ENCODE assay signal across 9 cellular contexts in genomic region chr16:4351880-4352279, GRCh38. TPM values are rescaled to one million over a fixed set of nuclear protein-coding genes. Genes with fewer than 3 reads are reported as not detected.
A peak's percentile ranks its signal among the peaks of the same experiment; 100 is the strongest.
DNase-seq lines count a peak whose midpoint lies in the region; ATAC-seq and TF ChIP-seq lines count a peak whose summit lies in the region.
"Had no signal": no experiment of that assay in that cellular context is flagged by ENCODE, and none has a peak within 500 bp of the region (broad histone marks: within the 10 kb centered on the region; RNA-seq: fewer than 3 reads in every experiment).

No MANE protein-coding gene starts in this region.

- no peaks in the 10 kb centered on the region for H3K9me3 ChIP-seq in CD4-positive, alpha-beta memory T cell (ENCODE audit: control insufficient read depth in 1 of 2, low read length in 2 of 2)

- H4K20me1 ChIP-seq in KMS-11 (ENCODE audit: insufficient read depth) = peaks cover 2% of the 10 kb centered on the region; the same call in 1 of the 2 replicates

- DNase-seq in CD4-positive, alpha-beta memory T cell = peak in 1 of 5 donors; percentile 54
- no peak for DNase-seq in activated naive CD8-positive, alpha-beta T cell treated with anti-CD3 and anti-CD28 coated beads for 36 hours
- DNase-seq in natural killer cell treated with Interleukin-12 subunit alpha and Interleukin-12 subunit beta and Interleukin-15 and Interleukin-18, amount 100 ng/mL, for 72 hours (ENCODE audit: low spot score) = no peak
- DNase-seq in cardiac septum (ENCODE audit: low spot score) = no peak
- no peak for DNase-seq in stimulated activated naive CD4-positive, alpha-beta T cell treated with Interleukin-2 at 50 U/mL for 16 hours (lab: John Stamatoyannopoulos, UW)
- no peak for DNase-seq in activated CD8-positive, alpha-beta memory T cell treated with anti-CD3 and anti-CD28 coated beads, Interleukin-2, amount 50 U/mL, for 4 hours

- H3K79me2 ChIP-seq in KMS-11 (ENCODE audit: insufficient read depth, low read depth) = peaks cover 38% of the 10 kb centered on the region

- intact Hi-C loops in CD4-positive, alpha-beta memory T cell (cut with micrococcal nuclease) = loop anchor here (1.0 to 5.0 kb wide), 7 partner anchors 45 to 605 kb away; partner anchors contain the start of genes DNAJA3, NUDT16L1, SEC14L5 and TFAP4
- intact Hi-C loops in cardiac septum (cut with DNase I) = no loop called here

- peaks cover 16 to 39% (median 22%) of the 10 kb centered on the region in 4 donors for H3K4me1 Mint-ChIP-seq in CD4-positive, alpha-beta memory T cell
- H3K4me1 Mint-ChIP-seq in activated naive CD8-positive, alpha-beta T cell treated with anti-CD3 and anti-CD28 coated beads for 36 hours = peaks cover 17% of the 10 kb centered on the region
- peaks cover 5 to 15% of the 10 kb centered on the region in 2 donors for H3K4me1 Mint-ChIP-seq in natural killer cell treated with Interleukin-12 subunit alpha and Interleukin-12 subunit beta and Interleukin-15 and Interleukin-18, amount 100 ng/mL, for 72 hours (ENCODE audit: low read depth in 2 of 2)

- TF ChIP-seq CTCF in KMS-11 (conservative IDR thresholded peaks at IDR 0.05; ENCODE audit: low read depth, low read length) = no peak

- no peaks in the 10 kb centered on the region for H3K27me3 Mint-ChIP-seq in CD4-positive, alpha-beta memory T cell
- no peaks in the 10 kb centered on the region for H3K27me3 Mint-ChIP-seq in activated naive CD8-positive, alpha-beta T cell treated with anti-CD3 and anti-CD28 coated beads for 36 hours
- no peaks in the 10 kb centered on the region for H3K27me3 Mint-ChIP-seq in natural killer cell treated with Interleukin-12 subunit alpha and Interleukin-12 subunit beta and Interleukin-15 and Interleukin-18, amount 100 ng/mL, for 72 hours
- H3K27me3 Mint-ChIP-seq: activated naive CD8-positive, alpha-beta T cell treated with anti-CD3 and anti-CD28 coated beads, Interleukin-2, amount 10 ng/mL, durations not matched to agents 7 days and 5 days had no signal

- CTCF ChIA-PET in CD4-positive, alpha-beta memory T cell (lab: Charles Lee; ENCODE audit: partially characterized antibody) = interaction anchor here (0.6 to 2.2 kb wide), 3 partner anchors 14 to 51 kb away, joined by 3 to 10 read pairs (median 3); no protein-coding TSS in a partner anchor

- no peaks in the 10 kb centered on the region for H3K27me3 ChIP-seq in CD4-positive, alpha-beta memory T cell (ENCODE audit: insufficient read depth, low read length)
- no peaks in the 10 kb centered on the region for H3K27me3 ChIP-seq in KMS-11 (ENCODE audit: insufficient read depth, low read depth)

- no peak overlapping the region for H3K9ac ChIP-seq in KMS-11

- no peak overlapping the region for H3K4me3 ChIP-seq in CD4-positive, alpha-beta memory T cell (ENCODE audit: low read length in 2 of 2)
- no peak overlapping the region for H3K4me3 ChIP-seq in KMS-11 (IDR thresholded peaks at IDR 0.05; ENCODE audit: insufficient read depth, low read depth, low read length)

- peaks cover 27% of the 10 kb centered on the region for H3K4me1 ChIP-seq in CD4-positive, alpha-beta memory T cell (ENCODE audit: insufficient read depth, low read length)
- peaks cover 32% of the 10 kb centered on the region for H3K4me1 ChIP-seq in KMS-11 (ENCODE audit: low read depth, poor library complexity, severe bottlenecking)

- peaks cover 7 to 34% of the 10 kb centered on the region in 2 donors for H3K36me3 Mint-ChIP-seq in CD4-positive, alpha-beta memory T cell
- H3K36me3 Mint-ChIP-seq in activated naive CD8-positive, alpha-beta T cell treated with anti-CD3 and anti-CD28 coated beads for 36 hours = peaks cover 15% of the 10 kb centered on the region
- no peaks in the 10 kb centered on the region for H3K36me3 Mint-ChIP-seq in natural killer cell treated with Interleukin-12 subunit alpha and Interleukin-12 subunit beta and Interleukin-15 and Interleukin-18, amount 100 ng/mL, for 72 hours

- H3K4me3 Mint-ChIP-seq in CD4-positive, alpha-beta memory T cell = peak overlapping the region in 5 of 8 donors; percentile 93 to 97 (median 94)
- peak overlapping the region; percentile 50 for H3K4me3 Mint-ChIP-seq in activated naive CD8-positive, alpha-beta T cell treated with anti-CD3 and anti-CD28 coated beads for 36 hours
- H3K4me3 Mint-ChIP-seq in natural killer cell treated with Interleukin-12 subunit alpha and Interleukin-12 subunit beta and Interleukin-15 and Interleukin-18, amount 100 ng/mL, for 72 hours = peak overlapping the region; percentile 89

- peak overlapping the region; percentile 56 for H3K4me2 ChIP-seq in KMS-11

- no peak for ATAC-seq in natural killer cell treated with Interleukin-12 subunit alpha and Interleukin-12 subunit beta and Interleukin-15 and Interleukin-18, amount 100 ng/mL, for 72 hours
- ATAC-seq in activated CD4-positive, CD25-positive, alpha-beta regulatory T cell treated with anti-CD3 and anti-CD28 coated beads, Interleukin-2, amount 50 U/mL, for 24 hours = no peak

- peaks cover 13% of the 10 kb centered on the region for H3K36me3 ChIP-seq in CD4-positive, alpha-beta memory T cell (ENCODE audit: insufficient read depth, low read length)
- H3K36me3 ChIP-seq in KMS-11 (ENCODE audit: insufficient read depth) = no peaks in the 10 kb centered on the region

- peak overlapping the region; percentile 79 for H3K27ac ChIP-seq in CD4-positive, alpha-beta memory T cell (ENCODE audit: low read depth, low read length)
- H3K27ac ChIP-seq in KMS-11 = peak overlapping the region; percentile 36; the same call in 1 of the 2 replicates

- POLR2A ChIA-PET in CD4-positive, alpha-beta memory T cell (lab: Charles Lee; ENCODE audit: partially characterized antibody) = interaction anchor here (0.6 to 4.1 kb wide), 5 partner anchors 23 to 229 kb away, joined by 3 to 20 read pairs (median 4); partner anchors contain the start of genes CORO7 and TFAP4

- peaks cover 0 to 4% (median 0%) of the 10 kb centered on the region in 8 donors for H3K9me3 Mint-ChIP-seq in CD4-positive, alpha-beta memory T cell
- no peaks in the 10 kb centered on the region for H3K9me3 Mint-ChIP-seq in activated naive CD8-positive, alpha-beta T cell treated with anti-CD3 and anti-CD28 coated beads for 36 hours
- H3K9me3 Mint-ChIP-seq in natural killer cell treated with Interleukin-12 subunit alpha and Interleukin-12 subunit beta and Interleukin-15 and Interleukin-18, amount 100 ng/mL, for 72 hours = no peaks in the 10 kb centered on the region
- H3K9me3 Mint-ChIP-seq: activated naive CD8-positive, alpha-beta T cell treated with anti-CD3 and anti-CD28 coated beads, Interleukin-2, amount 10 ng/mL, durations not matched to agents 7 days and 5 days had no signal

- peak overlapping the region; percentile 21; the same call in 1 of the 2 replicates for H2AFZ ChIP-seq in KMS-11 (ENCODE audit: low read depth)

- H3K27ac Mint-ChIP-seq in CD4-positive, alpha-beta memory T cell = peak overlapping the region; percentile 90 to 97 (median 94)
- H3K27ac Mint-ChIP-seq in activated naive CD8-positive, alpha-beta T cell treated with anti-CD3 and anti-CD28 coated beads for 36 hours = peak overlapping the region; percentile 69
- H3K27ac Mint-ChIP-seq in natural killer cell treated with Interleukin-12 subunit alpha and Interleukin-12 subunit beta and Interleukin-15 and Interleukin-18, amount 100 ng/mL, for 72 hours = peak overlapping the region in 1 of 2 donors; percentile 80

RNA-seq across cellular contexts. Expression of gene PAM16, which starts 0.8 kb away (rescaled TPM):
- 10 to 100 TPM; 38.6 to 54.8 TPM for total RNA-seq in CD4-positive, alpha-beta memory T cell
- polyA plus RNA-seq in CD4-positive, alpha-beta memory T cell = 10 to 100 TPM; 34.6 to 34.8 TPM
- total RNA-seq in activated naive CD8-positive, alpha-beta T cell treated with anti-CD3 and anti-CD28 coated beads for 36 hours = 10 to 100 TPM; 73.0 to 73.9 TPM
- 100 to 1,000 TPM in 1 of 2 donors, 10 to 100 TPM in 1; 59.0 to 114 TPM for total RNA-seq in natural killer cell treated with Interleukin-12 subunit alpha and Interleukin-12 subunit beta and Interleukin-15 and Interleukin-18, amount 100 ng/mL, for 72 hours
- 43.3 TPM for total RNA-seq in cardiac septum

RNA-seq across cellular contexts. Expression of gene VASN, which starts 19.8 kb away (rescaled TPM):
- total RNA-seq in CD4-positive, alpha-beta memory T cell = under 1 TPM; 0.11 to 0.29 TPM
- under 1 TPM in 1 of 2 donors, not detected in 1; 0.16 TPM for polyA plus RNA-seq in CD4-positive, alpha-beta memory T cell
- total RNA-seq in activated naive CD8-positive, alpha-beta T cell treated with anti-CD3 and anti-CD28 coated beads for 36 hours = under 1 TPM in 1 of 2 experiments, not detected in 1; 0.08 TPM
- under 1 TPM in 1 of 2 donors, not detected in 1; 0.33 TPM for total RNA-seq in natural killer cell treated with Interleukin-12 subunit alpha and Interleukin-12 subunit beta and Interleukin-15 and Interleukin-18, amount 100 ng/mL, for 72 hours
- 6.3 TPM for total RNA-seq in cardiac septum

RNA-seq across cellular contexts. Expression of gene GLIS2, which starts 36.0 kb away (rescaled TPM):
- total RNA-seq in CD4-positive, alpha-beta memory T cell = under 1 TPM in 1 of 2 experiments, not detected in 1; 0.08 TPM
- not detected for polyA plus RNA-seq in CD4-positive, alpha-beta memory T cell
- total RNA-seq in activated naive CD8-positive, alpha-beta T cell treated with anti-CD3 and anti-CD28 coated beads for 36 hours = under 1 TPM; 0.08 to 0.16 TPM
- under 1 TPM; 0.31 to 0.43 TPM for total RNA-seq in natural killer cell treated with Interleukin-12 subunit alpha and Interleukin-12 subunit beta and Interleukin-15 and Interleukin-18, amount 100 ng/mL, for 72 hours
- 31.4 TPM for total RNA-seq in cardiac septum

Comparison
In these comparisons a context has a peak if more than half of its experiments do, and no peak if none do; other contexts are left out.
1. RNA of gene GLIS2, which starts 36.0 kb away (total RNA-seq): 31.4 TPM in cardiac septum (single experiment); 0.31 to 0.43 TPM in natural killer cell treated with Interleukin-12 subunit alpha and Interleukin-12 subunit beta and Interleukin-15 and Interleukin-18, amount 100 ng/mL, for 72 hours, 0.08 to 0.16 TPM in activated naive CD8-positive, alpha-beta T cell treated with anti-CD3 and anti-CD28 coated beads for 36 hours and 0.08 TPM in CD4-positive, alpha-beta memory T cell; every median in the first group is over 10 times any median in the second.
2. Peak in every context shown above with its lines, with median percentiles within 50 percentile points of each other: H3K4me3 Mint-ChIP-seq.